ENCODE assay signal across 9 cellular contexts in genomic region chr7:74627699-74628411, GRCh38. TPM values are rescaled to one million over a fixed set of nuclear protein-coding genes. Genes with fewer than 3 reads are reported as not detected.
DNase-seq lines count a peak whose midpoint lies in the region; ATAC-seq, FAIRE-seq and TF ChIP-seq lines count a peak whose summit lies in the region.
"Had no signal": no experiment of that assay in that cellular context is flagged by ENCODE, and none has a peak within 500 bp of the region (broad histone marks: within the 10 kb centered on the region; RNA-seq: fewer than 3 reads in every experiment).

No MANE protein-coding gene starts in this region.

- no peaks in the 10 kb centered on the region for H3K9me3 Mint-ChIP-seq in osteocyte (ENCODE audit: unreplicated experiment)
- H3K9me3 Mint-ChIP-seq: activated T-cell treated with anti-CD3 and anti-CD28 coated beads, Interleukin-2, amount 50 U/mL, for 72 hours had no signal

- no peaks in the 10 kb centered on the region for H3K9me3 ChIP-seq in DND-41 (ENCODE audit: insufficient read depth, low read length, severe bottlenecking)

- ATAC-seq in DND-41 (ENCODE audit: insufficient read depth, low read depth) = peak; percentile 83
- peak; percentile 68 for ATAC-seq in esophagus mucosa
- no peak for ATAC-seq in activated CD4-positive, CD25-positive, alpha-beta regulatory T cell treated with anti-CD3 and anti-CD28 coated beads, Interleukin-2, amount 50 U/mL, for 24 hours
- no peak for ATAC-seq in HG02884 (IDR thresholded peaks at IDR 0.05; ENCODE audit: unreplicated experiment)
- no peak for ATAC-seq in GM18519 (IDR thresholded peaks at IDR 0.05; ENCODE audit: low FRiP score, unreplicated experiment)

- no peak overlapping the region for H3K4me2 ChIP-seq in DND-41 (ENCODE audit: insufficient read depth, low read length)

- peak overlapping the region; percentile 56 for H3K27ac Mint-ChIP-seq in osteocyte (ENCODE audit: unreplicated experiment)

- DNase-seq in DND-41 (peak; percentile 40), NCI-H2171 treated with DMSO at 0.1 percent for 48 hours (lab: John Stamatoyannopoulos, UW) (peak; percentile 98), osteocyte (ENCODE audit: extremely low spot score, unreplicated experiment) (no peak), GM19239 (ENCODE audit: insufficient read length, low spot score) (no peak)
- DNase-seq: activated T-cell treated with anti-CD3 and anti-CD28 coated beads, Interleukin-2, amount 50 U/mL, for 72 hours had no signal

- H3K27me3 Mint-ChIP-seq in osteocyte (ENCODE audit: unreplicated experiment) = no peaks in the 10 kb centered on the region

- no peaks in the 10 kb centered on the region for H3K27me3 ChIP-seq in DND-41 (ENCODE audit: insufficient read depth, low read length, poor library complexity)

- H3K79me2 ChIP-seq in DND-41 (ENCODE audit: insufficient read depth, low read length) = no peaks in the 10 kb centered on the region

- no peak for FAIRE-seq in GM19239 (lab: Jason Lieb, UNC)

- no peak overlapping the region for H3K27ac ChIP-seq in DND-41 (ENCODE audit: low read length)

- H3K9ac ChIP-seq in DND-41 (ENCODE audit: low read depth, low read length) = no peak overlapping the region

- no peaks in the 10 kb centered on the region for H3K36me3 Mint-ChIP-seq in osteocyte (ENCODE audit: unreplicated experiment)

- peaks cover 17% of the 10 kb centered on the region for H3K4me1 Mint-ChIP-seq in osteocyte (ENCODE audit: unreplicated experiment)

- no peaks in the 10 kb centered on the region for H3K36me3 ChIP-seq in DND-41 (ENCODE audit: insufficient read depth, low read length)

- peaks cover 9% of the 10 kb centered on the region for H3K4me1 ChIP-seq in DND-41 (ENCODE audit: insufficient read depth, low read length)

- H2AFZ ChIP-seq in DND-41 (ENCODE audit: low read depth, low read length) = peak overlapping the region; percentile 54; the same call in 1 of the 2 replicates

- TF ChIP-seq CTCF in DND-41 (IDR thresholded peaks at IDR 0.05; ENCODE audit: borderline replicate concordance, extremely low read depth, low read length, poor library complexity, severe bottlenecking) = no peak
- no peak for TF ChIP-seq CTCF in osteocyte (IDR thresholded peaks at IDR 0.05)

- no peak overlapping the region for H3K4me3 Mint-ChIP-seq in osteocyte (ENCODE audit: unreplicated experiment)
- H3K4me3 Mint-ChIP-seq: activated T-cell treated with anti-CD3 and anti-CD28 coated beads, Interleukin-2, amount 50 U/mL, for 72 hours had no signal

- no peaks in the 10 kb centered on the region for H4K20me1 ChIP-seq in DND-41 (ENCODE audit: insufficient read depth, low read length)

- no peak overlapping the region for H3K4me3 ChIP-seq in DND-41 (ENCODE audit: low read depth in 1 of 2, low read length in 2 of 2)

RNA-seq across cellular contexts. Expression of gene GTF2I, which starts 29.7 kb away (rescaled TPM):
- 130 TPM for total RNA-seq in esophagus mucosa
- total RNA-seq in osteocyte = 236 and 247 TPM in 2 replicates

Comparison
In these comparisons a context has a peak if more than half of its experiments do, and no peak if none do; other contexts are left out.
1. ATAC-seq: peak in DND-41 (single experiment) and esophagus mucosa (single experiment); none in activated CD4-positive, CD25-positive, alpha-beta regulatory T cell treated with anti-CD3 and anti-CD28 coated beads, Interleukin-2, amount 50 U/mL, for 24 hours (0 of 2), HG02884 (single experiment) and GM18519 (single experiment).
2. DNase-seq: peak in DND-41 (single experiment) and NCI-H2171 treated with DMSO at 0.1 percent for 48 hours (single experiment); none in osteocyte (single experiment) and GM19239 (single experiment).